Comparison of ENCODE assay signal across 8 cellular contexts in genomic region chr6:26031151-26031594, GRCh38. TPM values are rescaled to one million over a fixed set of nuclear protein-coding genes. Genes with fewer than 3 reads are reported as not detected.
DNase-seq lines count a peak whose midpoint lies in the region; ATAC-seq, FAIRE-seq and TF ChIP-seq lines count a peak whose summit lies in the region.

No MANE protein-coding gene starts in this region.

- H3K79me2 ChIP-seq in GM23248 (ENCODE audit: insufficient read depth): no peaks in the 10 kb centered on the region

- H3K9ac ChIP-seq in GM23248: peak overlapping the region; percentile 80

- H3K4me3 ChIP-seq in GM23248: peak overlapping the region; percentile 70
- peak overlapping the region; percentile 41 for H3K4me3 ChIP-seq in bronchial epithelial cell (ENCODE audit: low read depth, low read length)
- H3K4me3 ChIP-seq in neuron (ENCODE audit: low read length): peak overlapping the region; percentile 80

- no peaks in the 10 kb centered on the region for H3K9me2 ChIP-seq in GM23248 (ENCODE audit: insufficient read depth)

- ATAC-seq in HG03378 (IDR thresholded peaks at IDR 0.05; ENCODE audit: unreplicated experiment) (no peak), GM18861 (IDR thresholded peaks at IDR 0.05; ENCODE audit: unreplicated experiment) (no peak)

- H3K36me3 ChIP-seq in GM23248 (ENCODE audit: low read depth) (no peaks in the 10 kb centered on the region), bronchial epithelial cell (ENCODE audit: control insufficient read depth, insufficient read depth, low read length) (no peaks in the 10 kb centered on the region), neuron (ENCODE audit: insufficient read depth, low read length) (no peaks in the 10 kb centered on the region)

- H3K27ac ChIP-seq in GM23248: peak overlapping the region; percentile 85

- H3K4me1 ChIP-seq in GM23248 (ENCODE audit: insufficient read depth) (peaks cover 11% of the 10 kb centered on the region; the same call in 1 of the 2 replicates), neuron (ENCODE audit: insufficient read depth, low read length) (peaks cover 40% of the 10 kb centered on the region)

- 32 to 36% methylated on average over 5 of the region's 5 CpGs for WGBS in GM23248 (ENCODE audit: low coverage in 1 of 2, low lambda C conversion rate in 2 of 2, missing lambda C conversion rate in 2 of 2), 2 experiments

- in situ Hi-C loops in GM23248 (cut with MboI): loop anchor here (25.0 kb wide), 2 partner anchors 1106 to 1831 kb away; a partner anchor contains a TSS

- no peak for FAIRE-seq in bronchial epithelial cell (lab: Jason Lieb, UNC)

- peak overlapping the region; percentile 90 for H3K4me2 ChIP-seq in GM23248 (ENCODE audit: unreplicated experiment)

- no peaks in the 10 kb centered on the region for H3K27me3 ChIP-seq in GM23248 (replicated peaks; ENCODE audit: insufficient read depth)
- H3K27me3 ChIP-seq in bronchial epithelial cell (ENCODE audit: control insufficient read depth, insufficient read depth, low read length): no peaks in the 10 kb centered on the region
- no peaks in the 10 kb centered on the region for H3K27me3 ChIP-seq in neuron (ENCODE audit: insufficient read depth, low read length)

- H3K9me3 ChIP-seq in GM23248 (ENCODE audit: low read depth) (no peaks in the 10 kb centered on the region), neuron (ENCODE audit: low read length) (no peaks in the 10 kb centered on the region)

- peak overlapping the region; percentile 89 for H2AFZ ChIP-seq in GM23248
- no peak overlapping the region for H2AFZ ChIP-seq in neuron (ENCODE audit: low read depth, low read length)

- DNase-seq in GM23248 (no peak), NCI-H460 (ENCODE audit: extremely low read depth, low read depth) (peak; percentile 20), bronchial epithelial cell (ENCODE audit: low read depth) (peak; percentile 23), COLO829 (ENCODE audit: low spot score) (no peak), activated gamma-delta T cell treated with Interleukin-2 at 50 U/mL for 16 hours (no peak)

- no peaks in the 10 kb centered on the region for H4K20me1 ChIP-seq in GM23248 (ENCODE audit: insufficient read depth)

- TF ChIP-seq CTCF in bronchial epithelial cell (IDR thresholded peaks at IDR 0.05; ENCODE audit: insufficient read depth, low read length, severe bottlenecking): no peak

- peaks cover 49% of the 10 kb centered on the region for H3F3A ChIP-seq in GM23248 (ENCODE audit: insufficient read depth)

RNA-seq across cellular contexts. Expression of gene HFE, which starts 56.1 kb away (rescaled TPM):
- total RNA-seq in GM23248 (2014; rRNA removed; shearing (Covaris generic)): 10.8 and 13.2 TPM in 2 replicates
- polyA plus RNA-seq in GM23248 (2016; fragmentation: Nextera tagmentation; extraction: Ambion mirVana): 8.6 and 10.6 TPM in 2 replicates
- 11.5 and 14.5 TPM in 2 replicates for total RNA-seq in NCI-H460 (2014; rRNA removed; shearing (Covaris generic))
- polyA plus RNA-seq in NCI-H460 (2014; cell fraction: nucleus; rRNA removed): 15.3 and 21.5 TPM in 2 replicates
- 3.7 and 4.6 TPM in 2 replicates for total RNA-seq in bronchial epithelial cell

Comparison
In these comparisons a context has a peak if more than half of its experiments do, and no peak if none do; other contexts are left out.
1. DNase-seq: peak in NCI-H460 (single experiment) and bronchial epithelial cell (single experiment); none in GM23248 (single experiment), COLO829 (single experiment) and activated gamma-delta T cell treated with Interleukin-2 at 50 U/mL for 16 hours (single experiment).
2. Peak in every context shown above with its lines, with median percentiles within 50 percentile points of each other: H3K4me3 ChIP-seq.